25 cellular contexts compared by ENCODE assay signal in genomic region chr2:7566382-7566881, GRCh38.
DNase-seq lines count a peak whose midpoint lies in the region; ATAC-seq and TF ChIP-seq lines count a peak whose summit lies in the region.
"Had no signal": no experiment of that assay in that cellular context is flagged by ENCODE, and none has a peak within 500 bp of the region (broad histone marks: within the 10 kb centered on the region; RNA-seq: fewer than 3 reads in every experiment).

No MANE protein-coding gene starts in this region.

- POLR2A ChIA-PET in activated CD8-positive, alpha-beta T cell treated with anti-CD3 and anti-CD28 coated beads, Interleukin-2, amount 10 ng/mL, durations not matched to agents 7 days and 5 days (lab: Charles Lee), result interaction anchor here (1.6 to 2.1 kb wide), 2 partner anchors 135 to 137 kb away, joined by 6 to 9 read pairs; no protein-coding TSS in a partner anchor
- POLR2A ChIA-PET in naive thymus-derived CD8-positive, alpha-beta T cell (lab: Charles Lee), result interaction anchor here (1.4 to 2.7 kb wide), 11 partner anchors 8 to 1116 kb away, joined by 3 to 42 read pairs (median 11); partner anchors contain the start of gene ID2

- H3K4me3 Mint-ChIP-seq in activated CD8-positive, alpha-beta memory T cell treated with anti-CD3 and anti-CD28 coated beads, Interleukin-2, amount 10 ng/mL, durations not matched to agents 7 days and 5 days, result no peak overlapping the region
- H3K4me3 Mint-ChIP-seq in activated CD8-positive, alpha-beta T cell treated with anti-CD3 and anti-CD28 coated beads, Interleukin-2, amount 10 ng/mL, durations not matched to agents 7 days and 5 days, result no peak overlapping the region
- H3K4me3 Mint-ChIP-seq in naive thymus-derived CD8-positive, alpha-beta T cell, result peak overlapping the region in 7 of 10 donors; percentile 29 to 75 (median 55)
- H3K4me3 Mint-ChIP-seq in progenitor cell of endocrine pancreas (ENCODE audit: low read depth), result no peak overlapping the region
- H3K4me3 Mint-ChIP-seq: H9 had no signal

- H3K9me2 ChIP-seq in DOHH2 (replicated peaks; ENCODE audit: control insufficient read depth, low read length), result no peaks in the 10 kb centered on the region

- no peak overlapping the region for H3K4me2 ChIP-seq in DOHH2 (ENCODE audit: low read length)
- H3K4me2 ChIP-seq: hepatocyte had no signal

- no peak overlapping the region for H3K4me3 ChIP-seq in DOHH2 (ENCODE audit: low read length)
- H3K4me3 ChIP-seq: cardiac muscle cell, gastrocnemius medialis, hepatocyte had no signal

- TF ChIP-seq CTCF in DOHH2 (IDR thresholded peaks at IDR 0.05; ENCODE audit: low read depth, low read length, poor library complexity, severe bottlenecking) (no peak), progenitor cell of endocrine pancreas (IDR thresholded peaks at IDR 0.05; ENCODE audit: unreplicated experiment) (no peak)

- H3K36me3 Mint-ChIP-seq in activated CD8-positive, alpha-beta memory T cell treated with anti-CD3 and anti-CD28 coated beads, Interleukin-2, amount 10 ng/mL, durations not matched to agents 7 days and 5 days, result peaks cover 48% of the 10 kb centered on the region
- peaks cover 60% of the 10 kb centered on the region for H3K36me3 Mint-ChIP-seq in activated CD8-positive, alpha-beta T cell treated with anti-CD3 and anti-CD28 coated beads, Interleukin-2, amount 10 ng/mL, durations not matched to agents 7 days and 5 days (ENCODE audit: low read depth)
- peaks cover 0 to 11% (median 0%) of the 10 kb centered on the region in 3 donors for H3K36me3 Mint-ChIP-seq in naive thymus-derived CD8-positive, alpha-beta T cell
- H3K36me3 Mint-ChIP-seq in progenitor cell of endocrine pancreas (ENCODE audit: insufficient read depth), result no peaks in the 10 kb centered on the region

- peaks cover 27% of the 10 kb centered on the region for H3K9me3 ChIP-seq in DOHH2 (ENCODE audit: control insufficient read depth, insufficient read depth, low read length)
- H3K9me3 ChIP-seq: gastrocnemius medialis had no signal

- no peak for DNase-seq in activated CD8-positive, alpha-beta memory T cell treated with anti-CD3 and anti-CD28 coated beads, Interleukin-2, amount 10 ng/mL, durations not matched to agents 7 days and 5 days
- DNase-seq in activated CD8-positive, alpha-beta memory T cell treated with anti-CD3 and anti-CD28 coated beads, Interleukin-2, amount 50 U/mL, for 4 hours, result no peak
- no peak for DNase-seq in activated CD8-positive, alpha-beta T cell treated with anti-CD3 and anti-CD28 coated beads, Interleukin-2, amount 10 ng/mL, durations not matched to agents 7 days and 5 days
- no peak for DNase-seq in naive thymus-derived CD8-positive, alpha-beta T cell
- DNase-seq in progenitor cell of endocrine pancreas (ENCODE audit: low spot score, unreplicated experiment) (no peak), MV-4-11 (lab: John Stamatoyannopoulos, UW) (no peak)
- DNase-seq: ACHN; activated CD4-positive, CD25-positive, alpha-beta regulatory T cell; activated effector memory CD4-positive, alpha-beta T cell treated with anti-CD3 and anti-CD28 coated beads, Interleukin-2, amount 50 U/mL, for 16 hours; aorta; dermis blood vessel endothelial cell; gastrocnemius medialis; H9; mesenchymal stem cell; NCI-H1694 treated with DMSO at 0.1 percent for 48 hours; NCI-H2171 treated with DMSO at 0.1 percent for 48 hours; NCI-H526 treated with DMSO at 0.1 percent for 48 hours; nucleus accumbens; substantia nigra; T1000 had no signal

- CTCF ChIA-PET in activated CD8-positive, alpha-beta memory T cell treated with anti-CD3 and anti-CD28 coated beads, Interleukin-2, amount 10 ng/mL, durations not matched to agents 7 days and 5 days (lab: Charles Lee), result interaction anchor here (1.3 to 2.0 kb wide), 3 partner anchors 8 to 106 kb away, joined by 5 to 7 read pairs (median 5); no protein-coding TSS in a partner anchor
- CTCF ChIA-PET in activated CD8-positive, alpha-beta T cell treated with anti-CD3 and anti-CD28 coated beads, Interleukin-2, amount 10 ng/mL, durations not matched to agents 7 days and 5 days (lab: Charles Lee), result interaction anchor here (1.4 to 2.4 kb wide), 8 partner anchors 8 to 158 kb away, joined by 4 to 38 read pairs (median 16); no protein-coding TSS in a partner anchor

- H3K27ac Mint-ChIP-seq in activated CD8-positive, alpha-beta memory T cell treated with anti-CD3 and anti-CD28 coated beads, Interleukin-2, amount 10 ng/mL, durations not matched to agents 7 days and 5 days, result peak overlapping the region; percentile 87
- H3K27ac Mint-ChIP-seq in activated CD8-positive, alpha-beta T cell treated with anti-CD3 and anti-CD28 coated beads, Interleukin-2, amount 10 ng/mL, durations not matched to agents 7 days and 5 days, result peak overlapping the region; percentile 95
- peak overlapping the region; percentile 90 to 99 (median 94) for H3K27ac Mint-ChIP-seq in naive thymus-derived CD8-positive, alpha-beta T cell
- no peak overlapping the region for H3K27ac Mint-ChIP-seq in progenitor cell of endocrine pancreas
- H3K27ac Mint-ChIP-seq: H9 had no signal

- H3K9me3 Mint-ChIP-seq in activated CD8-positive, alpha-beta memory T cell treated with anti-CD3 and anti-CD28 coated beads, Interleukin-2, amount 10 ng/mL, durations not matched to agents 7 days and 5 days (ENCODE audit: low read depth), result peaks cover 10% of the 10 kb centered on the region
- peaks cover 30% of the 10 kb centered on the region for H3K9me3 Mint-ChIP-seq in activated CD8-positive, alpha-beta T cell treated with anti-CD3 and anti-CD28 coated beads, Interleukin-2, amount 10 ng/mL, durations not matched to agents 7 days and 5 days (ENCODE audit: insufficient read depth)
- H3K9me3 Mint-ChIP-seq in naive thymus-derived CD8-positive, alpha-beta T cell, result peaks cover 0 to 18% (median 7%) of the 10 kb centered on the region in 9 donors
- H3K9me3 Mint-ChIP-seq in progenitor cell of endocrine pancreas (ENCODE audit: low read depth), result no peaks in the 10 kb centered on the region

- no peaks in the 10 kb centered on the region for H3K27me3 ChIP-seq in DOHH2 (ENCODE audit: control insufficient read depth, low read length)
- H3K27me3 ChIP-seq: cardiac muscle cell, gastrocnemius medialis, hepatocyte had no signal

- peak overlapping the region; percentile 93 for H3K27ac ChIP-seq in DOHH2 (ENCODE audit: low read depth, low read length)
- H3K27ac ChIP-seq: cardiac muscle cell, gastrocnemius medialis, hepatocyte, RWPE1 had no signal

- H4K20me1 ChIP-seq in DOHH2 (ENCODE audit: control insufficient read depth, insufficient read depth, low read depth, low read length), result no peaks in the 10 kb centered on the region

- H3F3A ChIP-seq in DOHH2 (ENCODE audit: control insufficient read depth, insufficient read depth), result peaks cover 7% of the 10 kb centered on the region; the same call in 1 of the 2 replicates

- peaks cover 52% of the 10 kb centered on the region for H3K4me1 ChIP-seq in DOHH2 (ENCODE audit: control insufficient read depth, low read length)
- H3K4me1 ChIP-seq: gastrocnemius medialis had no signal

- no peaks in the 10 kb centered on the region for H3K79me2 ChIP-seq in DOHH2 (ENCODE audit: control insufficient read depth, low read length)
- H3K79me2 ChIP-seq: hepatocyte had no signal

- H3K36me3 ChIP-seq in DOHH2 (ENCODE audit: control insufficient read depth, low read length), result peaks cover 23% of the 10 kb centered on the region
- H3K36me3 ChIP-seq: cardiac muscle cell, gastrocnemius medialis had no signal

- no peak for ATAC-seq in activated CD8-positive, alpha-beta memory T cell treated with anti-CD3 and anti-CD28 coated beads, Interleukin-2, amount 10 ng/mL, durations not matched to agents 7 days and 5 days
- no peak for ATAC-seq in activated CD8-positive, alpha-beta T cell treated with anti-CD3 and anti-CD28 coated beads, Interleukin-2, amount 10 ng/mL, durations not matched to agents 7 days and 5 days
- ATAC-seq in naive thymus-derived CD8-positive, alpha-beta T cell, result no peak
- no peak for ATAC-seq in HG02973 (IDR thresholded peaks at IDR 0.05; ENCODE audit: unreplicated experiment)
- ATAC-seq: gastrocnemius medialis had no signal

- H3K27me3 Mint-ChIP-seq in activated CD8-positive, alpha-beta memory T cell treated with anti-CD3 and anti-CD28 coated beads, Interleukin-2, amount 10 ng/mL, durations not matched to agents 7 days and 5 days, result no peaks in the 10 kb centered on the region
- no peaks in the 10 kb centered on the region for H3K27me3 Mint-ChIP-seq in activated CD8-positive, alpha-beta T cell treated with anti-CD3 and anti-CD28 coated beads, Interleukin-2, amount 10 ng/mL, durations not matched to agents 7 days and 5 days (ENCODE audit: low read depth)
- no peaks in the 10 kb centered on the region for H3K27me3 Mint-ChIP-seq in naive thymus-derived CD8-positive, alpha-beta T cell
- peaks cover 2% of the 10 kb centered on the region for H3K27me3 Mint-ChIP-seq in progenitor cell of endocrine pancreas

- peaks cover 39% of the 10 kb centered on the region for H3K4me1 Mint-ChIP-seq in activated CD8-positive, alpha-beta memory T cell treated with anti-CD3 and anti-CD28 coated beads, Interleukin-2, amount 10 ng/mL, durations not matched to agents 7 days and 5 days
- H3K4me1 Mint-ChIP-seq in activated CD8-positive, alpha-beta T cell treated with anti-CD3 and anti-CD28 coated beads, Interleukin-2, amount 10 ng/mL, durations not matched to agents 7 days and 5 days (ENCODE audit: low read depth), result peaks cover 52% of the 10 kb centered on the region
- peaks cover 27 to 66% (median 54%) of the 10 kb centered on the region in 4 donors for H3K4me1 Mint-ChIP-seq in naive thymus-derived CD8-positive, alpha-beta T cell
- H3K4me1 Mint-ChIP-seq in progenitor cell of endocrine pancreas (ENCODE audit: low read depth), result no peaks in the 10 kb centered on the region

Comparison
In these comparisons a context has a peak if more than half of its experiments do, and no peak if none do; other contexts are left out.
1. H3K4me3 Mint-ChIP-seq: peak in naive thymus-derived CD8-positive, alpha-beta T cell (7 of 10); none in activated CD8-positive, alpha-beta memory T cell treated with anti-CD3 and anti-CD28 coated beads, Interleukin-2, amount 10 ng/mL, durations not matched to agents 7 days and 5 days (single experiment), activated CD8-positive, alpha-beta T cell treated with anti-CD3 and anti-CD28 coated beads, Interleukin-2, amount 10 ng/mL, durations not matched to agents 7 days and 5 days (single experiment) and progenitor cell of endocrine pancreas (single experiment).